In genomic region chr5:1763548-1763911, GRCh38 we compare ENCODE assay signal across 1 cellular context.
TF ChIP-seq lines count a peak whose summit lies in the region.

No MANE protein-coding gene starts in this region.

TF ChIP-seq in IMR-90, 13 proteins besides CTCF, POLR2A, EP300 and RAD21:
- no peak for TF ChIP-seq FOS (IDR thresholded peaks at IDR 0.05; ENCODE audit: low read depth, low read length)
- peak; percentile 32; the same call in 1 of the 2 replicates for TF ChIP-seq MAZ (IDR thresholded peaks at IDR 0.05; ENCODE audit: borderline replicate concordance, low read depth, low read length)
- no peak for TF ChIP-seq CHD1 (IDR thresholded peaks at IDR 0.05; ENCODE audit: low read depth, low read length)
- TF ChIP-seq SMC3 (IDR thresholded peaks at IDR 0.05; ENCODE audit: low read depth, low read length), result peak; percentile 73
- no peak for TF ChIP-seq RCOR1 (IDR thresholded peaks at IDR 0.05; ENCODE audit: insufficient replicate concordance, low read length)
- no peak for TF ChIP-seq ELK1 (IDR thresholded peaks at IDR 0.05; ENCODE audit: borderline replicate concordance, low read depth, low read length)
- no peak for TF ChIP-seq MXI1 (IDR thresholded peaks at IDR 0.05; ENCODE audit: borderline replicate concordance, low read depth, low read length)
